Comparison of ENCODE assay signal across 8 cellular contexts in the genomic region with DNA sequence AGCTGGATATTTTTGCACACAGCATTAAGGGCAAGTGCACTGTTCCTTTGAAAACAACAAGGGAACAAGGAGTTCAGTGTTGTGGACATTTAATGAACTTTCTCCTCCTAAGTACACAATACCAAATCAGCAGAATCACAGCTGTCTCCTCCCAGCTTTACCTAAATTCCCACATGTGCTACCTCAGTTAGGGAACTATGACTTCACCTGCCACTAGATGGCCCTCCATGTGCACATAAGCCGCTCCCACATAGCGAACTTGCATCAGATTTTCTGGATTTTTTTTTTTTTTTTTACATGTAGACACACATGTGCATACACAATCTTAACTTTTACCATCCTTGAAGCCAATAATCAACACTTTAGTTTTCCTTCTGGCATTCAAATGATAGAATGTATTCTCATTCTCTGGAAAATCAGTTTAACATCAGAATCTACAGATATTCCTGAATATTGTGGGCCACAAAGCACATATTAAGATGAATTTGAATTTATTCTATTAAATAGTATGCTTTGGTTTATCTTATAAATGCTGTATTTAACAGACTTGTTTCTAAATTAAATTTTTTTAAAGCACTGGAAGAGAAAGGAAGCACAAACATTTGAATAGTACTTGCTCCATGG.
A peak's percentile ranks its signal among the peaks of the same experiment; 100 is the strongest.
DNase-seq lines count a peak whose midpoint lies in the region; ATAC-seq and TF ChIP-seq lines count a peak whose summit lies in the region.

No MANE protein-coding gene starts in this region.

- H3K27ac Mint-ChIP-seq in activated T-cell treated with anti-CD3 and anti-CD28 coated beads, Interleukin-2, amount 50 U/mL, for 24 hours = no peak overlapping the region
- H3K27ac Mint-ChIP-seq in neural progenitor cell = no peak overlapping the region

- H3K9me3 ChIP-seq in OCI-LY3 (ENCODE audit: insufficient read depth, low read length) (no peaks in the 10 kb centered on the region), neural progenitor cell (ENCODE audit: low read depth) (no peaks in the 10 kb centered on the region)

- no peaks in the 10 kb centered on the region for H3K36me3 Mint-ChIP-seq in activated T-cell treated with anti-CD3 and anti-CD28 coated beads, Interleukin-2, amount 50 U/mL, for 24 hours (ENCODE audit: low read depth)
- no peaks in the 10 kb centered on the region for H3K36me3 Mint-ChIP-seq in neural progenitor cell

- TF ChIP-seq CTCF in OCI-LY3 (IDR thresholded peaks at IDR 0.05; ENCODE audit: low read depth, low read length) (peak; percentile 95), fibroblast of mammary gland (conservative IDR thresholded peaks at IDR 0.05; ENCODE audit: control insufficient read depth, insufficient read depth, low read depth, low read length) (peak; percentile 90), neural progenitor cell (IDR thresholded peaks at IDR 0.05) (peak; percentile 93)

- H3K4me1 Mint-ChIP-seq in activated T-cell treated with anti-CD3 and anti-CD28 coated beads, Interleukin-2, amount 50 U/mL, for 24 hours (ENCODE audit: low read depth) = peaks cover 9% of the 10 kb centered on the region
- H3K4me1 Mint-ChIP-seq in neural progenitor cell = peaks cover 24% of the 10 kb centered on the region

- H3K4me1 ChIP-seq in OCI-LY3 (ENCODE audit: low read length) = peaks cover 31% of the 10 kb centered on the region
- peaks cover 11% of the 10 kb centered on the region for H3K4me1 ChIP-seq in neural progenitor cell

- H3K27ac ChIP-seq in OCI-LY3 (ENCODE audit: low read length) (no peak overlapping the region), neural progenitor cell (no peak overlapping the region)

- H3K9ac ChIP-seq in OCI-LY3 (ENCODE audit: low read length) = no peak overlapping the region
- no peak overlapping the region for H3K9ac ChIP-seq in neural progenitor cell

- H3K27me3 Mint-ChIP-seq in activated T-cell treated with anti-CD3 and anti-CD28 coated beads, Interleukin-2, amount 50 U/mL, for 24 hours = no peaks in the 10 kb centered on the region
- no peaks in the 10 kb centered on the region for H3K27me3 Mint-ChIP-seq in neural progenitor cell (ENCODE audit: insufficient read depth, low read depth)

- H3K4me3 ChIP-seq in OCI-LY3 (ENCODE audit: low read length) = no peak overlapping the region
- no peak overlapping the region for H3K4me3 ChIP-seq in fibroblast of mammary gland (ENCODE audit: control insufficient read depth, low read depth, low read length)
- no peak overlapping the region for H3K4me3 ChIP-seq in neural progenitor cell

- no peak overlapping the region for H3K4me3 Mint-ChIP-seq in activated T-cell treated with anti-CD3 and anti-CD28 coated beads, Interleukin-2, amount 50 U/mL, for 24 hours
- H3K4me3 Mint-ChIP-seq in neural progenitor cell = no peak overlapping the region

- no peaks in the 10 kb centered on the region for H3F3A ChIP-seq in neural progenitor cell (ENCODE audit: low read depth)

- no peak for ATAC-seq in HG03108 (IDR thresholded peaks at IDR 0.05; ENCODE audit: unreplicated experiment)
- ATAC-seq in GM21390 (IDR thresholded peaks at IDR 0.05; ENCODE audit: unreplicated experiment) = no peak

- DNase-seq in GDM1 (lab: John Stamatoyannopoulos, UW) (peak; percentile 7), HT-29 (ENCODE audit: low spot score) (peak; percentile 72), fibroblast of mammary gland (ENCODE audit: low read depth) (peak; percentile 84), neural progenitor cell (ENCODE audit: low spot score) (peak; percentile 82)
- DNase-seq in activated T-cell treated with anti-CD3 and anti-CD28 coated beads, Interleukin-2, amount 50 U/mL, for 24 hours = peak; percentile 46

- no peaks in the 10 kb centered on the region for H3K9me3 Mint-ChIP-seq in activated T-cell treated with anti-CD3 and anti-CD28 coated beads, Interleukin-2, amount 50 U/mL, for 24 hours
- no peaks in the 10 kb centered on the region for H3K9me3 Mint-ChIP-seq in neural progenitor cell

- no peaks in the 10 kb centered on the region for H4K20me1 ChIP-seq in OCI-LY3 (ENCODE audit: insufficient read depth, low read length)
- H4K20me1 ChIP-seq in neural progenitor cell (ENCODE audit: low read depth) = no peaks in the 10 kb centered on the region

- H3K27me3 ChIP-seq in OCI-LY3 (ENCODE audit: low read depth, low read length) (peaks cover 12% of the 10 kb centered on the region; the same call in 1 of the 2 replicates), neural progenitor cell (no peaks in the 10 kb centered on the region)

- H3K79me2 ChIP-seq in OCI-LY3 (ENCODE audit: low read length) = no peaks in the 10 kb centered on the region
- H3K79me2 ChIP-seq in neural progenitor cell (ENCODE audit: low read depth) = no peaks in the 10 kb centered on the region

- H3K4me2 ChIP-seq in OCI-LY3 (ENCODE audit: low read length) (no peak overlapping the region), neural progenitor cell (no peak overlapping the region)

- H2AFZ ChIP-seq in OCI-LY3 (ENCODE audit: low read depth, low read length) (no peak overlapping the region), neural progenitor cell (replicated peaks) (no peak overlapping the region)

- no peaks in the 10 kb centered on the region for H3K36me3 ChIP-seq in OCI-LY3 (replicated peaks; ENCODE audit: low read depth, low read length)
- no peaks in the 10 kb centered on the region for H3K36me3 ChIP-seq in neural progenitor cell

Comparison
In these comparisons a context has a peak if more than half of its experiments do, and no peak if none do; other contexts are left out.
1. DNase-seq: peak in every context shown above with its lines; median percentile 84 in fibroblast of mammary gland; 82 in neural progenitor cell; 72 in HT-29; 46 in activated T-cell treated with anti-CD3 and anti-CD28 coated beads, Interleukin-2, amount 50 U/mL, for 24 hours; 7 in GDM1.